In genomic region chr5:154199263-154199662, GRCh38 we compare ENCODE assay signal across 12 cellular contexts. TPM values are rescaled to one million over a fixed set of nuclear protein-coding genes. Genes with fewer than 3 reads are reported as not detected.
DNase-seq lines count a peak whose midpoint lies in the region; ATAC-seq and TF ChIP-seq lines count a peak whose summit lies in the region.
"Had no signal": no experiment of that assay in that cellular context is flagged by ENCODE, and none has a peak within 500 bp of the region (broad histone marks: within the 10 kb centered on the region; RNA-seq: fewer than 3 reads in every experiment).

No MANE protein-coding gene starts in this region.

- POLR2A ChIA-PET in MCF 10A (lab: Yijun Ruan, JAX), result interaction anchor here (0.5 to 4.2 kb wide), 3 partner anchors 8 to 179 kb away, joined by 3 to 22 read pairs (median 4); partner anchors contain the start of gene GALNT10

- CTCF ChIA-PET in MCF 10A (lab: Yijun Ruan, JAX), result interaction anchor here (0.6 to 14.2 kb wide), 10 partner anchors 8 to 224 kb away, joined by 3 to 198 read pairs (median 10); no protein-coding TSS in a partner anchor

- ATAC-seq in RWPE2 (ENCODE audit: low read depth) (no peak), upper lobe of right lung (no peak)

- TF ChIP-seq CTCF in MCF 10A (IDR thresholded peaks at IDR 0.05; ENCODE audit: unreplicated experiment) (no peak), breast epithelium (IDR thresholded peaks at IDR 0.05) (no peak), RWPE2 (IDR thresholded peaks at IDR 0.05; ENCODE audit: poor library complexity, severe bottlenecking) (no peak), upper lobe of right lung (IDR thresholded peaks at IDR 0.05) (no peak), BE2C (IDR thresholded peaks at IDR 0.05; ENCODE audit: low read depth, low read length) (no peak)

- intact Hi-C loops in MCF 10A (cut with micrococcal nuclease) (no loop called here), breast epithelium (cut with DNase I; ENCODE audit: low total_unique reads) (loop anchor here (10.0 kb wide), 1 partner anchor 196 kb away; no protein-coding TSS in a partner anchor), upper lobe of right lung (cut with DNase I) (no loop called here)

- no peak overlapping the region for H3K4me3 ChIP-seq in breast epithelium
- H3K4me3 ChIP-seq in RWPE2 (ENCODE audit: severe bottlenecking), result no peak overlapping the region
- no peak overlapping the region for H3K4me3 ChIP-seq in upper lobe of right lung
- no peak overlapping the region for H3K4me3 ChIP-seq in BE2C (ENCODE audit: low read depth, low read length)
- H3K4me3 ChIP-seq: colonic mucosa had no signal

- H3K4me1 Mint-ChIP-seq in MCF 10A (ENCODE audit: insufficient read depth, unreplicated experiment), result peaks cover 43% of the 10 kb centered on the region

- DNase-seq in MCF 10A (ENCODE audit: unreplicated experiment) (no peak), breast epithelium (ENCODE audit: low spot score in 2 of 2) (no peak), RWPE2 (ENCODE audit: low spot score) (no peak), erythroblast (lab: John Stamatoyannopoulos, UW) (peak; percentile 45 to 63), upper lobe of right lung (no peak), BE2C (no peak), NCI-H2196 (lab: John Stamatoyannopoulos, UW; ENCODE audit: unreplicated experiment) (no peak), KG1 (lab: John Stamatoyannopoulos, UW) (no peak)
- DNase-seq: activated gamma-delta T cell, colonic mucosa, NCI-H1092 treated with DMSO at 0.1 percent for 48 hours, SHP77 treated with DMSO at 0.1 percent for 48 hours had no signal

- H3K27ac ChIP-seq in breast epithelium (no peak overlapping the region), RWPE2 (ENCODE audit: poor library complexity, severe bottlenecking) (peak overlapping the region; percentile 40), upper lobe of right lung (peak overlapping the region; percentile 65)
- H3K27ac ChIP-seq: colonic mucosa had no signal

- no peaks in the 10 kb centered on the region for H3K9me3 Mint-ChIP-seq in MCF 10A (ENCODE audit: unreplicated experiment)

- H3K4me1 ChIP-seq in breast epithelium (peaks cover 0 to 4% of the 10 kb centered on the region in 2 donors), RWPE2 (ENCODE audit: insufficient read depth, poor library complexity, severe bottlenecking) (peaks cover 25% of the 10 kb centered on the region), upper lobe of right lung (peaks cover 24% of the 10 kb centered on the region), BE2C (no peaks in the 10 kb centered on the region)

- no peaks in the 10 kb centered on the region for H3K36me3 ChIP-seq in breast epithelium
- peaks cover 15% of the 10 kb centered on the region for H3K36me3 ChIP-seq in RWPE2 (ENCODE audit: low read depth)
- H3K36me3 ChIP-seq in upper lobe of right lung, result no peaks in the 10 kb centered on the region
- H3K36me3 ChIP-seq in BE2C, result no peaks in the 10 kb centered on the region
- H3K36me3 ChIP-seq: colonic mucosa had no signal

- H3K27me3 Mint-ChIP-seq in MCF 10A (ENCODE audit: insufficient read depth, unreplicated experiment), result no peaks in the 10 kb centered on the region

- H3K27me3 ChIP-seq in breast epithelium, result no peaks in the 10 kb centered on the region
- no peaks in the 10 kb centered on the region for H3K27me3 ChIP-seq in RWPE2 (ENCODE audit: insufficient read depth, poor library complexity, severe bottlenecking)
- H3K27me3 ChIP-seq in upper lobe of right lung, result no peaks in the 10 kb centered on the region
- H3K27me3 ChIP-seq in BE2C, result no peaks in the 10 kb centered on the region; the same call in 1 of the 2 replicates
- H3K27me3 ChIP-seq: colonic mucosa had no signal

- H3K9me3 ChIP-seq in breast epithelium, result no peaks in the 10 kb centered on the region
- no peaks in the 10 kb centered on the region for H3K9me3 ChIP-seq in RWPE2 (ENCODE audit: severe bottlenecking)
- H3K9me3 ChIP-seq in upper lobe of right lung, result no peaks in the 10 kb centered on the region
- no peaks in the 10 kb centered on the region; the same call in 1 of the 2 replicates for H3K9me3 ChIP-seq in BE2C
- H3K9me3 ChIP-seq: colonic mucosa had no signal

- no peak overlapping the region for H3K4me3 Mint-ChIP-seq in MCF 10A (ENCODE audit: unreplicated experiment)

- BruUV-seq in MCF 10A (replicated peaks; lab: Mats Ljungman, UMichigan), result no TSS peak

- H3K27ac Mint-ChIP-seq in MCF 10A (ENCODE audit: low read depth, unreplicated experiment), result peak overlapping the region; percentile 34

- TF ChIP-seq POLR2A in breast epithelium (IDR thresholded peaks at IDR 0.05), result no peak
- TF ChIP-seq POLR2A in erythroblast (IDR thresholded peaks at IDR 0.05; ENCODE audit: low read length), result no peak

- H3K36me3 Mint-ChIP-seq in MCF 10A (ENCODE audit: insufficient read depth, unreplicated experiment), result peaks cover 7% of the 10 kb centered on the region

RNA-seq across cellular contexts. Expression of gene GALNT10, which starts 8.7 kb away (rescaled TPM):
- total RNA-seq in MCF 10A (2022), result 46.8 and 57.4 TPM in 2 replicates
- 10 to 100 TPM; 32.8 to 67.2 (median 34.1) TPM for total RNA-seq in breast epithelium
- 93.8 TPM for total RNA-seq in upper lobe of right lung
- 5.9 TPM for polyA plus RNA-seq in BE2C (2012; ENCODE audit: insufficient read depth, insufficient read length, low read depth)

Comparison
In these comparisons a context has a peak if more than half of its experiments do, and no peak if none do; other contexts are left out.
1. DNase-seq: peak in erythroblast (2 of 2); none in MCF 10A (single experiment), breast epithelium (0 of 2), RWPE2 (single experiment), upper lobe of right lung (single experiment), BE2C (single experiment), NCI-H2196 (single experiment) and KG1 (single experiment).
2. H3K27ac ChIP-seq: peak in RWPE2 (single experiment) and upper lobe of right lung (single experiment); none in breast epithelium (0 of 2).